ENCODE assay signal across 14 cellular contexts in genomic region chr1:203215573-203215972, GRCh38. TPM values are rescaled to one million over a fixed set of nuclear protein-coding genes. Genes with fewer than 3 reads are reported as not detected.
DNase-seq lines count a peak whose midpoint lies in the region; ATAC-seq and TF ChIP-seq lines count a peak whose summit lies in the region.
"Had no signal": no experiment of that assay in that cellular context is flagged by ENCODE, and none has a peak within 500 bp of the region (broad histone marks: within the 10 kb centered on the region; RNA-seq: fewer than 3 reads in every experiment).

No MANE protein-coding gene starts in this region.

- 40% methylated on average over 1 of the region's 9 CpGs; no CpG with 5 or more reads in 1 of the 2 experiments for WGBS in IMR-90 (ENCODE audit: extremely low coverage in 2 of 2, insufficient read length in 1 of 2), 2 experiments

- H2AFZ ChIP-seq in IMR-90 (replicated peaks; ENCODE audit: low read length, poor library complexity) (no peak overlapping the region), neural progenitor cell (replicated peaks) (no peak overlapping the region)

- H3K4me3 ChIP-seq in IMR-90 (ENCODE audit: insufficient read depth, low read depth, low read length) (no peak overlapping the region), neural progenitor cell (no peak overlapping the region)
- H3K4me3 ChIP-seq: prostate gland had no signal

- H3K27me3 Mint-ChIP-seq in neural progenitor cell (ENCODE audit: insufficient read depth, low read depth): peaks cover 10% of the 10 kb centered on the region

- H4K20me1 ChIP-seq in IMR-90 (ENCODE audit: insufficient read depth, low read length): no peaks in the 10 kb centered on the region; the same call in 1 of the 2 replicates
- H4K20me1 ChIP-seq in neural progenitor cell (ENCODE audit: low read depth): no peaks in the 10 kb centered on the region

- no peak overlapping the region for H4K5ac ChIP-seq in IMR-90 (ENCODE audit: low read depth, low read length)

- H3K9me1 ChIP-seq in IMR-90 (ENCODE audit: insufficient read depth, low read length): no peaks in the 10 kb centered on the region

- no peak overlapping the region for H2BK120ac ChIP-seq in IMR-90 (ENCODE audit: low read depth, low read length)

- H2BK15ac ChIP-seq in IMR-90 (ENCODE audit: low read depth, low read length): no peak overlapping the region

- no peak overlapping the region for H2BK5ac ChIP-seq in IMR-90 (ENCODE audit: low read depth, low read length, poor library complexity, severe bottlenecking)

- H4K8ac ChIP-seq in IMR-90 (ENCODE audit: low read depth in 2 of 2, low read length in 2 of 2): no peak overlapping the region

- no peak for TF ChIP-seq RAD21 in IMR-90 (IDR thresholded peaks at IDR 0.05; ENCODE audit: low read length)

- no peaks in the 10 kb centered on the region for H3K79me1 ChIP-seq in IMR-90 (ENCODE audit: low read depth in 1 of 2, low read length in 2 of 2)

- H3K4me1 Mint-ChIP-seq in neural progenitor cell: peaks cover 18% of the 10 kb centered on the region

- dilution Hi-C loops in IMR-90 (cut with HindIII; ENCODE audit: low sequenced_read_pairs, unreplicated experiment): no loop called here

- H3K4me2 ChIP-seq in IMR-90 (ENCODE audit: low read depth, low read length) (no peak overlapping the region), neural progenitor cell (no peak overlapping the region)

- H3K27ac ChIP-seq in IMR-90 (ENCODE audit: insufficient read depth, low read length) (no peak overlapping the region), neural progenitor cell (no peak overlapping the region)
- H3K27ac ChIP-seq: prostate gland had no signal

- H3K9me3 Mint-ChIP-seq in neural progenitor cell: no peaks in the 10 kb centered on the region
- H3K9me3 Mint-ChIP-seq: T-helper 1 cell treated with Interleukin-12 subunit alpha and Interleukin-12 subunit beta and Interleukin-4 antibody, amounts not matched to agents 30 μg/mL and 1 μg/mL, for 36 hours had no signal

- H3K27ac Mint-ChIP-seq in neural progenitor cell: no peak overlapping the region
- H3K27ac Mint-ChIP-seq: T-helper 1 cell treated with Interleukin-12 subunit alpha and Interleukin-12 subunit beta and Interleukin-4 antibody, amounts not matched to agents 30 μg/mL and 1 μg/mL, for 36 hours had no signal

- in situ Hi-C loops in IMR-90 (cut with MboI; ENCODE audit: low sequenced_read_pairs): loop anchor here (5.0 kb wide), 1 partner anchor 178 kb away; no protein-coding TSS in a partner anchor

- H3K36me3 ChIP-seq in IMR-90 (ENCODE audit: control insufficient read depth, insufficient read depth, low read length): no peaks in the 10 kb centered on the region
- no peaks in the 10 kb centered on the region for H3K36me3 ChIP-seq in neural progenitor cell
- H3K36me3 ChIP-seq: prostate gland had no signal

- H3K4me3 Mint-ChIP-seq in neural progenitor cell: no peak overlapping the region
- H3K4me3 Mint-ChIP-seq: T-helper 1 cell treated with Interleukin-12 subunit alpha and Interleukin-12 subunit beta and Interleukin-4 antibody, amounts not matched to agents 30 μg/mL and 1 μg/mL, for 36 hours had no signal

- ATAC-seq in IMR-90 (ENCODE audit: low read depth) (no peak), GM21529 (IDR thresholded peaks at IDR 0.05; ENCODE audit: unreplicated experiment) (no peak)

- H3K27me3 ChIP-seq in IMR-90 (ENCODE audit: control insufficient read depth, insufficient read depth, low read length): peaks cover 36% of the 10 kb centered on the region
- no peaks in the 10 kb centered on the region for H3K27me3 ChIP-seq in neural progenitor cell

- no peak overlapping the region for H2BK20ac ChIP-seq in IMR-90 (ENCODE audit: low read depth, low read length)

- H3K4me1 ChIP-seq in IMR-90 (ENCODE audit: control insufficient read depth, insufficient read depth, low read length) (no peaks in the 10 kb centered on the region), neural progenitor cell (peaks cover 12% of the 10 kb centered on the region)
- H3K4me1 ChIP-seq: prostate gland had no signal

- H3F3A ChIP-seq in neural progenitor cell (ENCODE audit: low read depth): no peaks in the 10 kb centered on the region

- H3K9me3 ChIP-seq in IMR-90 (ENCODE audit: control insufficient read depth, insufficient read depth, low read length) (no peaks in the 10 kb centered on the region), neural progenitor cell (ENCODE audit: low read depth) (no peaks in the 10 kb centered on the region)
- H3K9me3 ChIP-seq: prostate gland had no signal

- POLR2A ChIA-PET in IMR-90 (lab: Charles Lee; ENCODE audit: unreplicated experiment): interaction anchor here (0.6 kb wide), 1 partner anchor 26 kb away, joined by 9 read pairs; no protein-coding TSS in a partner anchor

- no peak overlapping the region for H3K14ac ChIP-seq in IMR-90 (replicated peaks; ENCODE audit: low read depth, low read length)

- intact Hi-C loops in IMR-90 (cut with micrococcal nuclease): no loop called here

- H2AK9ac ChIP-seq in IMR-90 (replicated peaks; ENCODE audit: low read depth, low read length, poor library complexity): no peak overlapping the region

- H3K23ac ChIP-seq in IMR-90 (ENCODE audit: low read depth, low read length): no peak overlapping the region

- H3K9ac ChIP-seq in IMR-90 (ENCODE audit: low read depth, low read length) (no peak overlapping the region), neural progenitor cell (no peak overlapping the region)

- peak; percentile 10 for DNase-seq in NCI-H1105 treated with DMSO at 0.1 percent for 48 hours (lab: John Stamatoyannopoulos, UW)
- DNase-seq in NCI-H1105 (lab: John Stamatoyannopoulos, UW): no peak
- DNase-seq in IMR-90: no peak
- DNase-seq in RPMI8226: peak; percentile 37
- DNase-seq in neural progenitor cell (ENCODE audit: low spot score): peak; percentile 39
- DNase-seq in D341Med (ENCODE audit: low spot score): no peak
- DNase-seq in T1000 (lab: John Stamatoyannopoulos, UW): no peak
- DNase-seq: activated gamma-delta T cell, left ventricle myocardium superior had no signal

- H3K36me3 Mint-ChIP-seq in neural progenitor cell: no peaks in the 10 kb centered on the region
- H3K36me3 Mint-ChIP-seq: naive B cell had no signal

- H2AK5ac ChIP-seq in IMR-90 (ENCODE audit: low read depth, low read length): peak overlapping the region; percentile 20; the same call in 1 of the 2 replicates

- H3K79me2 ChIP-seq in neural progenitor cell (ENCODE audit: low read depth): no peaks in the 10 kb centered on the region

- TF ChIP-seq POLR2A in IMR-90 (IDR thresholded peaks at IDR 0.05; ENCODE audit: low read depth, low read length): no peak

- BruUV-seq in IMR-90 (replicated peaks; lab: Mats Ljungman, UMichigan): no TSS peak

- H3K56ac ChIP-seq in IMR-90 (ENCODE audit: extremely low read depth, insufficient read depth, low read length): no peak overlapping the region

- H3K18ac ChIP-seq in IMR-90 (ENCODE audit: low read depth, low read length): no peak overlapping the region

- no peak overlapping the region for H3K4ac ChIP-seq in IMR-90 (ENCODE audit: low read depth, low read length)

- CTCF ChIA-PET in IMR-90 (lab: Yijun Ruan, JAX): interaction anchor here (0.9 to 3.6 kb wide), 9 partner anchors 12 to 177 kb away, joined by 3 to 49 read pairs (median 5); partner anchors contain the start of gene ADORA1

- TF ChIP-seq CTCF in IMR-90 (conservative IDR thresholded peaks at IDR 0.05; ENCODE audit: low read depth, low read length) (no peak), neural progenitor cell (IDR thresholded peaks at IDR 0.05) (no peak)

- H4K91ac ChIP-seq in IMR-90 (ENCODE audit: insufficient read depth, low read depth, low read length): no peak overlapping the region

TF ChIP-seq in IMR-90, 13 proteins besides CTCF, POLR2A, EP300 and RAD21 (continues in another document):
- TF ChIP-seq RFX5 (IDR thresholded peaks at IDR 0.05; ENCODE audit: low read depth, low read length): no peak
- TF ChIP-seq SMC3 (IDR thresholded peaks at IDR 0.05; ENCODE audit: low read depth, low read length): no peak
- TF ChIP-seq MAZ (IDR thresholded peaks at IDR 0.05; ENCODE audit: borderline replicate concordance, low read depth, low read length): no peak
- TF ChIP-seq CEBPB (IDR thresholded peaks at IDR 0.05; ENCODE audit: low read depth, low read length): no peak
- no peak for TF ChIP-seq NFE2L2 (IDR thresholded peaks at IDR 0.05; ENCODE audit: low read depth, low read length)
- no peak for TF ChIP-seq ELK1 (IDR thresholded peaks at IDR 0.05; ENCODE audit: borderline replicate concordance, low read depth, low read length)
- no peak for TF ChIP-seq RCOR1 (IDR thresholded peaks at IDR 0.05; ENCODE audit: insufficient replicate concordance, low read length)
- TF ChIP-seq MAFK (IDR thresholded peaks at IDR 0.05; ENCODE audit: low read depth, low read length): no peak
- TF ChIP-seq BHLHE40 (IDR thresholded peaks at IDR 0.05; ENCODE audit: low read depth, low read length): no peak
- no peak for TF ChIP-seq FOS (IDR thresholded peaks at IDR 0.05; ENCODE audit: low read depth, low read length)
- no peak for TF ChIP-seq CHD1 (IDR thresholded peaks at IDR 0.05; ENCODE audit: low read depth, low read length)

RNA-seq across cellular contexts. Expression of gene CHIT1, which starts 13.9 kb away (rescaled TPM):
- not detected in 2 replicates for total RNA-seq in IMR-90 (2012; rRNA removed)
- polyA plus RNA-seq in IMR-90 (2012; rRNA removed): not detected in 2 replicates
- polyA plus RNA-seq in IMR-90 (2012; cell fraction: cytosol; rRNA removed): not detected in 2 replicates
- polyA plus RNA-seq in IMR-90 (2012; cell fraction: nucleus; rRNA removed; ENCODE audit: low replicate concordance): not detected in 2 replicates
- 0.03 and 0.11 TPM in 2 replicates for total RNA-seq in neural progenitor cell (ENCODE audit: low replicate concordance)
- total RNA-seq: A172, left ventricle myocardium superior had no signal

RNA-seq across cellular contexts. Expression of gene CHI3L1, which starts 29.1 kb away (rescaled TPM):
- 0.28 TPM in 1 of 2 replicates, not detected in the other for total RNA-seq in IMR-90 (2012; rRNA removed)
- 0.17 TPM in 1 of 2 replicates, not detected in the other for polyA plus RNA-seq in IMR-90 (2012; rRNA removed)
- 0.25 TPM in 1 of 2 replicates, not detected in the other for polyA plus RNA-seq in IMR-90 (2012; cell fraction: cytosol; rRNA removed)
- 0.86 and 1.1 TPM in 2 replicates for polyA plus RNA-seq in IMR-90 (2012; cell fraction: nucleus; rRNA removed; ENCODE audit: low replicate concordance)
- 0.95 and 1.7 TPM in 2 replicates for total RNA-seq in neural progenitor cell (ENCODE audit: low replicate concordance)

RNA-seq across cellular contexts. Expression of gene MYBPH, which starts 39.9 kb away (rescaled TPM):
- total RNA-seq in IMR-90 (2012; rRNA removed) (not detected in 2 replicates), neural progenitor cell (ENCODE audit: low replicate concordance) (not detected in 2 replicates)
- not detected in 2 replicates for polyA plus RNA-seq in IMR-90 (2012; rRNA removed)
- not detected in 2 replicates for polyA plus RNA-seq in IMR-90 (2012; cell fraction: cytosol; rRNA removed)
- not detected in 2 replicates for polyA plus RNA-seq in IMR-90 (2012; cell fraction: nucleus; rRNA removed; ENCODE audit: low replicate concordance)
- total RNA-seq: left ventricle myocardium superior had no signal

Comparison
In these comparisons a context has a peak if more than half of its experiments do, and no peak if none do; other contexts are left out.
1. DNase-seq: peak in NCI-H1105 treated with DMSO at 0.1 percent for 48 hours (single experiment), RPMI8226 (single experiment) and neural progenitor cell (single experiment); none in NCI-H1105 (single experiment), IMR-90 (single experiment), D341Med (single experiment) and T1000 (single experiment).